Comparison of ENCODE assay signal across 21 cellular contexts in the genomic region with DNA sequence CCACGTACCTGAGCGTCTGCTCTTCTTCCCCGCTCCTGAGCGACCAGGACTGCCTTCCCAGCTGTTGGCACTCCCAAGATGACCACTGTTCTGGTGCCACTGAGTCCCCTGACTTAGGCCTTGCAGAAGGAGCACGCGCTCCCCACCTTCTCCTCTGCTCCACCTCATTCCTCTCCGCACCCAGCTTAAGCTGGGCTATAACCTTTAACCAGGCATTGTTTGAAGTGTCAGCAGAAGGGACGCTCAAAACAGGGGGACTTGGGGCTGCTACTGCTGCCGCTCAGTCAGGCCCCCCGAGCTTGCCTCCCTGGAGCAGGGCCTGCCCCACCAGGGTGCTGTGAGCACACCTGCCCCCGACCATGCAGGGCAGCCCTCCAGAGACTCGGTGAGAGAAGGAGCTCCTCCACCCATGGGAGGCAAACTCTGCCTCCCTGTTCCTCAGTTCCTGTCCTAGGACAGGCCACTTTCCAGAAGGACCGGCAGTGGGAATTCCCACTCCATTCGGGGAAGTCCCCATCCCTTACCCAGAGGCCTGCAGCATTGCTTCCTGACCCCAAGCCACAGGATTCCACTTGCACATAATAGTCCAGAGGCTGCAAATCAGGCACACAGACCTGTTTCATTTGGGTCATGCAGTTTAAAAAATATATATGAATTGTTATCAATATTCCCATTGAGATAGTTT.
DNase-seq lines count a peak whose midpoint lies in the region; ATAC-seq and TF ChIP-seq lines count a peak whose summit lies in the region.
"Had no signal": no experiment of that assay in that cellular context is flagged by ENCODE, and none has a peak within 500 bp of the region (broad histone marks: within the 10 kb centered on the region; RNA-seq: fewer than 3 reads in every experiment).

No MANE protein-coding gene starts in this region.

- H3K4me1 ChIP-seq in KMS-11 (ENCODE audit: low read depth, poor library complexity, severe bottlenecking) = peaks cover 92% of the 10 kb centered on the region
- H3K4me1 ChIP-seq in PC-3 (ENCODE audit: insufficient read depth, low read length) = no peaks in the 10 kb centered on the region
- H3K4me1 ChIP-seq: right atrium auricular region, thyroid gland had no signal

- H3K36me3 ChIP-seq in KMS-11 (ENCODE audit: insufficient read depth) (no peaks in the 10 kb centered on the region), PC-3 (ENCODE audit: low read depth, low read length) (no peaks in the 10 kb centered on the region)
- H3K36me3 ChIP-seq: gastroesophageal sphincter, right atrium auricular region, thyroid gland, WERI-Rb-1 had no signal

- H3K4me2 ChIP-seq in KMS-11 = peak overlapping the region; percentile 67; the same call in 1 of the 2 replicates
- no peak overlapping the region for H3K4me2 ChIP-seq in PC-3 (ENCODE audit: low read length)

- CTCF ChIA-PET in PC-3 (lab: Charles Lee) = no interaction called here

- no peak overlapping the region for H3K4me3 Mint-ChIP-seq in activated T-helper 1 cell treated with anti-CD3 and anti-CD28 coated beads, Interleukin-12 subunit alpha, Interleukin-12 subunit beta, Interleukin-2, Interleukin-4 antibody, amounts not matched to agents 30 ng/mL and 10 ng/mL and 1 ng/mL, durations not matched to agents 14 hours and 24 hours and 36 hours
- peak overlapping the region in 1 of 2 donors; percentile 34 for H3K4me3 Mint-ChIP-seq in stimulated activated naive CD8-positive, alpha-beta T cell treated with anti-CD3 and anti-CD28 coated beads, Interleukin-15, amount 100 ng/mL, for 72 hours
- H3K4me3 Mint-ChIP-seq: activated T-cell treated with anti-CD3 and anti-CD28 coated beads, Interleukin-2, amount 50 U/mL, for 72 hours had no signal

- BruUV-seq in PC-3 (replicated peaks; lab: Mats Ljungman, UMichigan) = no TSS peak

- peak overlapping the region; percentile 27 for H3K27ac Mint-ChIP-seq in activated T-helper 1 cell treated with anti-CD3 and anti-CD28 coated beads, Interleukin-12 subunit alpha, Interleukin-12 subunit beta, Interleukin-2, Interleukin-4 antibody, amounts not matched to agents 30 ng/mL and 10 ng/mL and 1 ng/mL, durations not matched to agents 14 hours and 24 hours and 36 hours
- peak overlapping the region; percentile 72 to 88 for H3K27ac Mint-ChIP-seq in stimulated activated naive CD8-positive, alpha-beta T cell treated with anti-CD3 and anti-CD28 coated beads, Interleukin-15, amount 100 ng/mL, for 72 hours
- H3K27ac Mint-ChIP-seq: activated T-cell treated with anti-CD3 and anti-CD28 coated beads, Interleukin-2, amount 50 U/mL, for 72 hours had no signal

- no peaks in the 10 kb centered on the region for H3K36me3 Mint-ChIP-seq in activated T-helper 1 cell treated with anti-CD3 and anti-CD28 coated beads, Interleukin-12 subunit alpha, Interleukin-12 subunit beta, Interleukin-2, Interleukin-4 antibody, amounts not matched to agents 30 ng/mL and 10 ng/mL and 1 ng/mL, durations not matched to agents 14 hours and 24 hours and 36 hours (ENCODE audit: low read depth)

- H3K9me3 ChIP-seq in PC-3 (ENCODE audit: low read length) = no peaks in the 10 kb centered on the region
- H3K9me3 ChIP-seq: gastroesophageal sphincter, mucosa of descending colon, right atrium auricular region, thyroid gland had no signal

- POLR2A ChIA-PET in PC-3 (lab: Charles Lee; ENCODE audit: unreplicated experiment) = no interaction called here

- H4K20me1 ChIP-seq in KMS-11 (ENCODE audit: insufficient read depth) (no peaks in the 10 kb centered on the region), PC-3 (ENCODE audit: low read length) (no peaks in the 10 kb centered on the region)

- no peak for DNase-seq in activated T-helper 1 cell treated with anti-CD3 and anti-CD28 coated beads, Interleukin-12 subunit alpha, Interleukin-12 subunit beta, Interleukin-2, Interleukin-4 antibody, amounts not matched to agents 30 ng/mL and 10 ng/mL and 1 ng/mL, durations not matched to agents 14 hours and 24 hours and 36 hours (ENCODE audit: low spot score)
- DNase-seq in kidney glomerular epithelial cell (lab: John Stamatoyannopoulos, UW) = peak; percentile 10
- DNase-seq in stimulated activated naive CD8-positive, alpha-beta T cell treated with anti-CD3 and anti-CD28 coated beads, Interleukin-15, amount 100 ng/mL, for 72 hours = no peak
- DNase-seq in SKM-1 (lab: John Stamatoyannopoulos, UW; ENCODE audit: unreplicated experiment) = no peak
- no peak for DNase-seq in PC-3
- DNase-seq: activated T-cell treated with anti-CD3 and anti-CD28 coated beads, Interleukin-2, amount 50 U/mL, for 72 hours; AML-193; DND-41; erythroblast; KG1; mucosa of descending colon; NCI-H1048; NCI-H2081 treated with DMSO at 0.1 percent for 48 hours; nucleus accumbens; Right ventricle myocardium superior; thyroid gland; WERI-Rb-1 had no signal

- no peaks in the 10 kb centered on the region for H3K27me3 ChIP-seq in KMS-11 (ENCODE audit: insufficient read depth, low read depth)
- no peaks in the 10 kb centered on the region for H3K27me3 ChIP-seq in PC-3 (ENCODE audit: low read length)
- H3K27me3 ChIP-seq: gastroesophageal sphincter, right atrium auricular region, thyroid gland had no signal

- no peak for TF ChIP-seq CTCF in KMS-11 (conservative IDR thresholded peaks at IDR 0.05; ENCODE audit: low read depth, low read length)
- no peak for TF ChIP-seq CTCF in PC-3 (conservative IDR thresholded peaks at IDR 0.05; ENCODE audit: low read depth, low read length)

- H3K4me3 ChIP-seq in KMS-11 (IDR thresholded peaks at IDR 0.05; ENCODE audit: insufficient read depth, low read depth, low read length) = no peak overlapping the region
- H3K4me3 ChIP-seq in PC-3 (ENCODE audit: low read length) = no peak overlapping the region
- H3K4me3 ChIP-seq: gastroesophageal sphincter, mucosa of descending colon, right atrium auricular region, thyroid gland had no signal

- H3K4me1 Mint-ChIP-seq in activated T-helper 1 cell treated with anti-CD3 and anti-CD28 coated beads, Interleukin-12 subunit alpha, Interleukin-12 subunit beta, Interleukin-2, Interleukin-4 antibody, amounts not matched to agents 30 ng/mL and 10 ng/mL and 1 ng/mL, durations not matched to agents 14 hours and 24 hours and 36 hours (ENCODE audit: low read depth) = peaks cover 81% of the 10 kb centered on the region
- peaks cover 87% of the 10 kb centered on the region for H3K4me1 Mint-ChIP-seq in stimulated activated naive CD8-positive, alpha-beta T cell treated with anti-CD3 and anti-CD28 coated beads, Interleukin-15, amount 100 ng/mL, for 72 hours

- no peak overlapping the region for H2AFZ ChIP-seq in KMS-11 (ENCODE audit: low read depth)
- no peak overlapping the region for H2AFZ ChIP-seq in PC-3 (ENCODE audit: low read length)

- H3F3A ChIP-seq in PC-3 (ENCODE audit: low read length, unreplicated experiment) = no peaks in the 10 kb centered on the region

- no peaks in the 10 kb centered on the region for H3K27me3 Mint-ChIP-seq in activated T-helper 1 cell treated with anti-CD3 and anti-CD28 coated beads, Interleukin-12 subunit alpha, Interleukin-12 subunit beta, Interleukin-2, Interleukin-4 antibody, amounts not matched to agents 30 ng/mL and 10 ng/mL and 1 ng/mL, durations not matched to agents 14 hours and 24 hours and 36 hours (ENCODE audit: insufficient read depth)
- no peaks in the 10 kb centered on the region for H3K27me3 Mint-ChIP-seq in stimulated activated naive CD8-positive, alpha-beta T cell treated with anti-CD3 and anti-CD28 coated beads, Interleukin-15, amount 100 ng/mL, for 72 hours

- H3K79me2 ChIP-seq in KMS-11 (ENCODE audit: insufficient read depth, low read depth) (no peaks in the 10 kb centered on the region), PC-3 (ENCODE audit: low read length) (no peaks in the 10 kb centered on the region)

- peak overlapping the region; percentile 46; the same call in 1 of the 2 replicates for H3K9ac ChIP-seq in KMS-11
- H3K9ac ChIP-seq in PC-3 (ENCODE audit: low read length) = no peak overlapping the region

- intact Hi-C loops in activated T-helper 1 cell treated with anti-CD3 and anti-CD28 coated beads, Interleukin-12 subunit alpha, Interleukin-12 subunit beta, Interleukin-2, Interleukin-4 antibody, amounts not matched to agents 30 ng/mL and 10 ng/mL and 1 ng/mL, durations not matched to agents 14 hours and 24 hours and 36 hours (cut with micrococcal nuclease) = loop anchor here (5.0 to 10.0 kb wide), 2 partner anchors 65 to 507 kb away; a partner anchor contains a TSS
- intact Hi-C loops in PC-3 (cut with micrococcal nuclease) = no loop called here

- H3K27ac ChIP-seq in KMS-11 (peak overlapping the region; percentile 92), PC-3 (ENCODE audit: low read length) (no peak overlapping the region)
- H3K27ac ChIP-seq: gastroesophageal sphincter, right atrium auricular region, thyroid gland, WERI-Rb-1 had no signal

- H3K9me3 Mint-ChIP-seq in activated T-helper 1 cell treated with anti-CD3 and anti-CD28 coated beads, Interleukin-12 subunit alpha, Interleukin-12 subunit beta, Interleukin-2, Interleukin-4 antibody, amounts not matched to agents 30 ng/mL and 10 ng/mL and 1 ng/mL, durations not matched to agents 14 hours and 24 hours and 36 hours = peaks cover 3% of the 10 kb centered on the region
- peaks cover 0 to 3% of the 10 kb centered on the region in 2 donors for H3K9me3 Mint-ChIP-seq in stimulated activated naive CD8-positive, alpha-beta T cell treated with anti-CD3 and anti-CD28 coated beads, Interleukin-15, amount 100 ng/mL, for 72 hours

- no peaks in the 10 kb centered on the region for H3K9me2 ChIP-seq in PC-3 (replicated peaks; ENCODE audit: low read length)

- ATAC-seq in stimulated activated naive CD8-positive, alpha-beta T cell treated with anti-CD3 and anti-CD28 coated beads, Interleukin-15, amount 100 ng/mL, for 72 hours = no peak
- ATAC-seq in HG03439 (IDR thresholded peaks at IDR 0.05; ENCODE audit: unreplicated experiment) (no peak), PC-3 (no peak)
- ATAC-seq: activated T-cell treated with anti-CD3 and anti-CD28 coated beads, Interleukin-2, amount 50 U/mL, for 72 hours; gastroesophageal sphincter; mucosa of descending colon had no signal
